ENCODE assay signal across 17 cellular contexts in the genomic region with DNA sequence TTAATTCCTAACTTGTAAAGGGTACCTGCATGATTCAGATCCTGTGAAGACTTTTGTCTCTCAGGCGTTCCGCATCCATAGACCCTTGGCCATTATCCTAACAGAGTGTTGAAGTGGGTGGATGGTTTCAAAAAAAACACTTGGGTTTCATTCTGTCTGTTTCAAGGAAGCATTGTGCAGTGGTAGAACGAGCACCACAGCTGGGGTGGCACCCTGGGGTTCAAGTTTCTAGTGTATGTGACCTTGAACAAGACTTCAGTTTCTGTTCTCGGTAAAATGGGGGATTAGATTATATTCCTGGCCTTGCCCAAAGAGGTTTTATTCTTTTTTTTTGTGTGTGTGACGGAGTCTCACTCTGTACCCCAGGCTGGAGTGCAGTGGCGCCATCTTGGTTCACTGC.
DNase-seq lines count a peak whose midpoint lies in the region; ATAC-seq and TF ChIP-seq lines count a peak whose summit lies in the region.
"Had no signal": no experiment of that assay in that cellular context is flagged by ENCODE, and none has a peak within 500 bp of the region (broad histone marks: within the 10 kb centered on the region; RNA-seq: fewer than 3 reads in every experiment).

No MANE protein-coding gene starts in this region.

- H3K4me3 ChIP-seq in Caco-2 (ENCODE audit: low read depth, low read length) (no peak overlapping the region), HEK293 (ENCODE audit: low read depth, low read length) (no peak overlapping the region), esophagus muscularis mucosa (no peak overlapping the region), parathyroid adenoma (ENCODE audit: low read depth, low read length) (no peak overlapping the region), left lung (no peak overlapping the region), ascending aorta (no peak overlapping the region)

- H3K36me3 ChIP-seq in Caco-2 (ENCODE audit: control insufficient read depth, insufficient read depth, low read length) (no peaks in the 10 kb centered on the region; the same call in 1 of the 2 replicates), HEK293 (ENCODE audit: control insufficient read depth in 2 of 2, insufficient read depth in 1 of 2, low read length in 2 of 2) (no peaks in the 10 kb centered on the region; a peak in 1 of 3 replicates), esophagus muscularis mucosa (no peaks in the 10 kb centered on the region), parathyroid adenoma (ENCODE audit: control insufficient read depth, insufficient read depth, low read length) (no peaks in the 10 kb centered on the region), left lung (no peaks in the 10 kb centered on the region), ascending aorta (no peaks in the 10 kb centered on the region)

- H3K27me3 Mint-ChIP-seq in Caco-2 (ENCODE audit: insufficient read depth, unreplicated experiment): no peaks in the 10 kb centered on the region

- intact Hi-C loops in Caco-2 (cut with micrococcal nuclease; ENCODE audit: unreplicated experiment): loop anchor here (5.0 kb wide), 1 partner anchor 88 kb away; no protein-coding TSS in a partner anchor
- intact Hi-C loops in esophagus muscularis mucosa (cut with DNase I): no loop called here
- intact Hi-C loops in left lung (cut with DNase I): no loop called here
- intact Hi-C loops in ascending aorta (cut with DNase I): no loop called here

- no peak overlapping the region for H3K4me3 Mint-ChIP-seq in Caco-2 (ENCODE audit: unreplicated experiment)

- H3K4me1 ChIP-seq in Caco-2: peaks cover 14% of the 10 kb centered on the region; the same call in 1 of the 2 replicates
- H3K4me1 ChIP-seq in HEK293 (ENCODE audit: control insufficient read depth, insufficient read depth, low read length): peaks cover 4% of the 10 kb centered on the region
- peaks cover 18 to 26% (median 23%) of the 10 kb centered on the region in 4 donors for H3K4me1 ChIP-seq in esophagus muscularis mucosa
- peaks cover 47% of the 10 kb centered on the region for H3K4me1 ChIP-seq in parathyroid adenoma
- H3K4me1 ChIP-seq in left lung: no peaks in the 10 kb centered on the region
- H3K4me1 ChIP-seq in ascending aorta: peaks cover 0 to 6% of the 10 kb centered on the region in 2 donors

- no TSS peak for BruUV-seq in Caco-2 (replicated peaks; lab: Mats Ljungman, UMichigan)

- no peak overlapping the region for H3K4me2 ChIP-seq in parathyroid adenoma (ENCODE audit: low read length)

- H3K79me2 ChIP-seq in parathyroid adenoma: peaks cover 66% of the 10 kb centered on the region

- no peak overlapping the region for H2AFZ ChIP-seq in parathyroid adenoma

- H3K4me1 Mint-ChIP-seq in Caco-2 (ENCODE audit: low read depth, unreplicated experiment): peaks cover 12% of the 10 kb centered on the region

- H3K27ac Mint-ChIP-seq in Caco-2 (ENCODE audit: unreplicated experiment): peak overlapping the region; percentile 48

- POLR2A ChIA-PET in Caco-2 (lab: Charles Lee): no interaction called here
- POLR2A ChIA-PET in HEK293 (lab: Yijun Ruan, JAX): no interaction called here

- 98% methylated on average over 6 of the region's 6 CpGs for WGBS in esophagus muscularis mucosa

- H3K9me3 ChIP-seq in Caco-2 (no peaks in the 10 kb centered on the region), HEK293 (ENCODE audit: control insufficient read depth, insufficient read depth, low read depth, low read length) (no peaks in the 10 kb centered on the region), esophagus muscularis mucosa (no peaks in the 10 kb centered on the region), parathyroid adenoma (ENCODE audit: control insufficient read depth, low read length) (no peaks in the 10 kb centered on the region), left lung (no peaks in the 10 kb centered on the region), ascending aorta (no peaks in the 10 kb centered on the region)

- CTCF ChIA-PET in Caco-2 (lab: Charles Lee): no interaction called here
- CTCF ChIA-PET in HEK293 (lab: Yijun Ruan, JAX): no interaction called here

- ATAC-seq in left lung: no peak
- ATAC-seq: HepG2 had no signal

- H3K36me3 Mint-ChIP-seq in Caco-2 (ENCODE audit: insufficient read depth, unreplicated experiment): peaks cover 61% of the 10 kb centered on the region

- H3K27me3 ChIP-seq in Caco-2 (replicated peaks; ENCODE audit: control insufficient read depth, insufficient read depth, low read length): no peaks in the 10 kb centered on the region
- H3K27me3 ChIP-seq in esophagus muscularis mucosa: no peaks in the 10 kb centered on the region
- no peaks in the 10 kb centered on the region for H3K27me3 ChIP-seq in parathyroid adenoma (ENCODE audit: control insufficient read depth, insufficient read depth, low read length)
- no peaks in the 10 kb centered on the region for H3K27me3 ChIP-seq in left lung
- no peaks in the 10 kb centered on the region for H3K27me3 ChIP-seq in ascending aorta

- no peak for TF ChIP-seq POLR2A in esophagus muscularis mucosa (IDR thresholded peaks at IDR 0.05; ENCODE audit: low read depth)

- H3K9ac ChIP-seq in parathyroid adenoma: no peak overlapping the region

- no peak for TF ChIP-seq CTCF in Caco-2 (IDR thresholded peaks at IDR 0.05; ENCODE audit: insufficient read depth in 1 of 2, low read depth in 1 of 2, low read length in 1 of 2, severe bottlenecking in 1 of 2, unreplicated experiment in 1 of 2)
- no peak for TF ChIP-seq CTCF in HEK293 (tag by site-specific recombination; IDR thresholded peaks at IDR 0.05)
- TF ChIP-seq CTCF in esophagus muscularis mucosa (IDR thresholded peaks at IDR 0.05): no peak
- no peak for TF ChIP-seq CTCF in parathyroid adenoma (IDR thresholded peaks at IDR 0.05)
- TF ChIP-seq CTCF in left lung (IDR thresholded peaks at IDR 0.05): no peak
- TF ChIP-seq CTCF in ascending aorta (IDR thresholded peaks at IDR 0.05): no peak

- no peak overlapping the region for H3K27ac ChIP-seq in HEK293 (ENCODE audit: extremely low read depth, low read depth, low read length)
- H3K27ac ChIP-seq in esophagus muscularis mucosa (replicated peaks in 1 of 4): peak overlapping the region; percentile 38 to 64 (median 46)
- peak overlapping the region; percentile 73 for H3K27ac ChIP-seq in parathyroid adenoma
- no peak overlapping the region for H3K27ac ChIP-seq in left lung
- peak overlapping the region in 1 of 2 donors; percentile 61 for H3K27ac ChIP-seq in ascending aorta

- TF ChIP-seq EP300 in esophagus muscularis mucosa (IDR thresholded peaks at IDR 0.05): no peak

- DNase-seq in Caco-2: no peak
- no peak for DNase-seq in esophagus muscularis mucosa (ENCODE audit: extremely low spot score)
- DNase-seq in central memory CD4-positive, alpha-beta T cell: no peak
- no peak for DNase-seq in left lung
- DNase-seq in ascending aorta (ENCODE audit: low spot score in 2 of 2): no peak
- no peak for DNase-seq in NCI-H146 treated with DMSO at 0.1 percent for 48 hours (lab: John Stamatoyannopoulos, UW; ENCODE audit: unreplicated experiment)
- DNase-seq: ACHN, C1 segment of cervical spinal cord, DMS79, KBM-7, NCI-H1105 treated with DMSO at 0.1 percent for 48 hours, NCI-H1694 treated with DMSO at 0.1 percent for 48 hours, NCI-H345, NCI-H524 treated with DMSO at 0.1 percent for 48 hours had no signal

- peaks cover 6% of the 10 kb centered on the region for H3K9me3 Mint-ChIP-seq in Caco-2 (ENCODE audit: unreplicated experiment)

TF ChIP-seq in HEK293, 187 proteins besides CTCF, POLR2A, EP300 and RAD21:
- no peak for TF ChIP-seq ZNF169 (tag by site-specific recombination; IDR thresholded peaks at IDR 0.05)
- TF ChIP-seq, protein P1, sequence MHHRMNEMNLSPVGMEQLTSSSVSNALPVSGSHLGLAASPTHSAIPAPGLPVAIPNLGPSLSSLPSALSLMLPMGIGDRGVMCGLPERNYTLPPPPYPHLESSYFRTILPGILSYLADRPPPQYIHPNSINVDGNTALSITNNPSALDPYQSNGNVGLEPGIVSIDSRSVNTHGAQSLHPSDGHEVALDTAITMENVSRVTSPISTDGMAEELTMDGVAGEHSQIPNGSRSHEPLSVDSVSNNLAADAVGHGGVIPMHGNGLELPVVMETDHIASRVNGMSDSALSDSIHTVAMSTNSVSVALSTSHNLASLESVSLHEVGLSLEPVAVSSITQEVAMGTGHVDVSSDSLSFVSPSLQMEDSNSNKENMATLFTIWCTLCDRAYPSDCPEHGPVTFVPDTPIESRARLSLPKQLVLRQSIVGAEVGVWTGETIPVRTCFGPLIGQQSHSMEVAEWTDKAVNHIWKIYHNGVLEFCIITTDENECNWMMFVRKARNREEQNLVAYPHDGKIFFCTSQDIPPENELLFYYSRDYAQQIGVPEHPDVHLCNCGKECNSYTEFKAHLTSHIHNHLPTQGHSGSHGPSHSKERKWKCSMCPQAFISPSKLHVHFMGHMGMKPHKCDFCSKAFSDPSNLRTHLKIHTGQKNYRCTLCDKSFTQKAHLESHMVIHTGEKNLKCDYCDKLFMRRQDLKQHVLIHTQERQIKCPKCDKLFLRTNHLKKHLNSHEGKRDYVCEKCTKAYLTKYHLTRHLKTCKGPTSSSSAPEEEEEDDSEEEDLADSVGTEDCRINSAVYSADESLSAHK (tag by site-specific recombination; IDR thresholded peaks at IDR 0.05): 0 out of 2 replicates have a peak, but pooled peaks have one; percentile 13
- TF ChIP-seq ZNF174 (tag by site-specific recombination; IDR thresholded peaks at IDR 0.05): no peak

Comparison
In these comparisons a context has a peak if more than half of its experiments do, and no peak if none do; other contexts are left out.
1. H3K27ac ChIP-seq: peak in esophagus muscularis mucosa (4 of 4) and parathyroid adenoma (single experiment); none in HEK293 (single experiment) and left lung (0 of 2).